ENCODE assay signal across 22 cellular contexts in genomic region chr7:16740623-16740953, GRCh38. TPM values are rescaled to one million over a fixed set of nuclear protein-coding genes. Genes with fewer than 3 reads are reported as not detected.
DNase-seq lines count a peak whose midpoint lies in the region; ATAC-seq and TF ChIP-seq lines count a peak whose summit lies in the region.
"Had no signal": no experiment of that assay in that cellular context is flagged by ENCODE, and none has a peak within 500 bp of the region (broad histone marks: within the 10 kb centered on the region; RNA-seq: fewer than 3 reads in every experiment).

No MANE protein-coding gene starts in this region.

- no peaks in the 10 kb centered on the region for H3K27me3 Mint-ChIP-seq in activated T-helper 1 cell treated with anti-CD3 and anti-CD28 coated beads, Interleukin-12 subunit alpha, Interleukin-12 subunit beta, Interleukin-2, Interleukin-4 antibody, amounts not matched to agents 30 ng/mL and 10 ng/mL and 1 ng/mL, durations not matched to agents 14 hours and 24 hours and 36 hours (ENCODE audit: insufficient read depth)
- H3K27me3 Mint-ChIP-seq: progenitor cell of endocrine pancreas had no signal

- ATAC-seq in Right ventricle myocardium superior (ENCODE audit: poor library complexity): no peak
- ATAC-seq: HepG2, WTC11 had no signal

- no peak overlapping the region for H2AFZ ChIP-seq in Karpas-422 (ENCODE audit: low read length)
- H2AFZ ChIP-seq: neural progenitor cell had no signal

- H3K27me3 ChIP-seq in left ventricle myocardium inferior (ENCODE audit: low read depth): no peaks in the 10 kb centered on the region
- no peaks in the 10 kb centered on the region for H3K27me3 ChIP-seq in brain microvascular endothelial cell (replicated peaks)
- H3K27me3 ChIP-seq in Karpas-422 (ENCODE audit: low read length): no peaks in the 10 kb centered on the region
- H3K27me3 ChIP-seq: neural progenitor cell, sigmoid colon, suprapubic skin had no signal

- H3K36me3 Mint-ChIP-seq in activated T-helper 1 cell treated with anti-CD3 and anti-CD28 coated beads, Interleukin-12 subunit alpha, Interleukin-12 subunit beta, Interleukin-2, Interleukin-4 antibody, amounts not matched to agents 30 ng/mL and 10 ng/mL and 1 ng/mL, durations not matched to agents 14 hours and 24 hours and 36 hours (ENCODE audit: low read depth): no peaks in the 10 kb centered on the region
- H3K36me3 Mint-ChIP-seq: activated naive CD4-positive, alpha-beta T cell treated with anti-CD3 and anti-CD28 coated beads, Interleukin-2, amount 50 U/mL, for 72 hours; neural progenitor cell; WTC11 had no signal

- DNase-seq in left ventricle myocardium inferior (no peak), Right ventricle myocardium superior (no peak), brain microvascular endothelial cell (no peak), OCI-M1 (lab: John Stamatoyannopoulos, UW) (no peak), Karpas-422 (no peak), substantia nigra (lab: John Stamatoyannopoulos, UW) (no peak)
- DNase-seq in activated T-helper 1 cell treated with anti-CD3 and anti-CD28 coated beads, Interleukin-12 subunit alpha, Interleukin-12 subunit beta, Interleukin-2, Interleukin-4 antibody, amounts not matched to agents 30 ng/mL and 10 ng/mL and 1 ng/mL, durations not matched to agents 14 hours and 24 hours and 36 hours (ENCODE audit: low spot score): no peak
- DNase-seq: activated CD4-positive, alpha-beta T cell treated with anti-CD3 and anti-CD28 coated beads, Interleukin-2, amount 50 U/mL, for 1 hour; aorta; H9; NCI-H1092; NCI-H187; NCI-H526; RPMI8226; sigmoid colon had no signal

- H3K9me3 Mint-ChIP-seq in activated T-helper 1 cell treated with anti-CD3 and anti-CD28 coated beads, Interleukin-12 subunit alpha, Interleukin-12 subunit beta, Interleukin-2, Interleukin-4 antibody, amounts not matched to agents 30 ng/mL and 10 ng/mL and 1 ng/mL, durations not matched to agents 14 hours and 24 hours and 36 hours: no peaks in the 10 kb centered on the region
- H3K9me3 Mint-ChIP-seq: activated naive CD4-positive, alpha-beta T cell treated with anti-CD3 and anti-CD28 coated beads, Interleukin-2, amount 50 U/mL, for 72 hours; H9; neural progenitor cell; WTC11 had no signal

- H3K4me2 ChIP-seq in Karpas-422 (ENCODE audit: low read depth, low read length, poor library complexity, severe bottlenecking): no peak overlapping the region
- H3K4me2 ChIP-seq: neural progenitor cell had no signal

- H3K4me3 ChIP-seq in left ventricle myocardium inferior (no peak overlapping the region), brain microvascular endothelial cell (ENCODE audit: low read depth, low read length) (no peak overlapping the region), mesodermal cell (ENCODE audit: extremely low read depth, insufficient read depth, low read length, poor library complexity, severe bottlenecking) (no peak overlapping the region), Karpas-422 (ENCODE audit: low read length) (no peak overlapping the region)
- H3K4me3 ChIP-seq: neural progenitor cell, sigmoid colon, suprapubic skin had no signal

- no peaks in the 10 kb centered on the region for H4K20me1 ChIP-seq in Karpas-422 (ENCODE audit: insufficient read depth, low read depth, low read length)

- peak overlapping the region; percentile 79 for H3K27ac ChIP-seq in left ventricle myocardium inferior (replicated peaks)
- H3K27ac ChIP-seq in brain microvascular endothelial cell: peak overlapping the region; percentile 53
- peak overlapping the region; percentile 68 for H3K27ac ChIP-seq in mesodermal cell (ENCODE audit: low read depth, low read length, severe bottlenecking)
- no peak overlapping the region for H3K27ac ChIP-seq in Karpas-422 (ENCODE audit: low read length)
- no peak overlapping the region for H3K27ac ChIP-seq in substantia nigra (ENCODE audit: low read depth, low read length, poor library complexity, severe bottlenecking)
- H3K27ac ChIP-seq: neural progenitor cell, suprapubic skin had no signal

- peaks cover 54% of the 10 kb centered on the region for H3K4me1 ChIP-seq in left ventricle myocardium inferior
- peaks cover 23% of the 10 kb centered on the region for H3K4me1 ChIP-seq in mesodermal cell (ENCODE audit: control insufficient read depth, insufficient read depth, low read length, poor library complexity, severe bottlenecking)
- H3K4me1 ChIP-seq in Karpas-422 (ENCODE audit: low read length): no peaks in the 10 kb centered on the region

- no peak overlapping the region for H3K27ac Mint-ChIP-seq in activated T-helper 1 cell treated with anti-CD3 and anti-CD28 coated beads, Interleukin-12 subunit alpha, Interleukin-12 subunit beta, Interleukin-2, Interleukin-4 antibody, amounts not matched to agents 30 ng/mL and 10 ng/mL and 1 ng/mL, durations not matched to agents 14 hours and 24 hours and 36 hours
- H3K27ac Mint-ChIP-seq: activated naive CD4-positive, alpha-beta T cell treated with anti-CD3 and anti-CD28 coated beads, Interleukin-2, amount 50 U/mL, for 72 hours; H9; neural progenitor cell; progenitor cell of endocrine pancreas; WTC11 had no signal

- H3K9me2 ChIP-seq in Karpas-422 (replicated peaks; ENCODE audit: insufficient read depth, low read length): no peaks in the 10 kb centered on the region

- H3K9ac ChIP-seq in Karpas-422 (ENCODE audit: low read length): no peak overlapping the region
- H3K9ac ChIP-seq: neural progenitor cell had no signal

- intact Hi-C loops in left ventricle myocardium inferior (cut with micrococcal nuclease): no loop called here
- intact Hi-C loops in Right ventricle myocardium superior (cut with DNase I): no loop called here
- intact Hi-C loops in activated T-helper 1 cell treated with anti-CD3 and anti-CD28 coated beads, Interleukin-12 subunit alpha, Interleukin-12 subunit beta, Interleukin-2, Interleukin-4 antibody, amounts not matched to agents 30 ng/mL and 10 ng/mL and 1 ng/mL, durations not matched to agents 14 hours and 24 hours and 36 hours (cut with micrococcal nuclease): no loop called here

- TF ChIP-seq CTCF in left ventricle myocardium inferior (IDR thresholded peaks at IDR 0.05; ENCODE audit: borderline replicate concordance): no peak
- TF ChIP-seq CTCF in brain microvascular endothelial cell (IDR thresholded peaks at IDR 0.05; ENCODE audit: low read depth, low read length, missing control alignments): no peak

- H3K4me3 Mint-ChIP-seq in activated T-helper 1 cell treated with anti-CD3 and anti-CD28 coated beads, Interleukin-12 subunit alpha, Interleukin-12 subunit beta, Interleukin-2, Interleukin-4 antibody, amounts not matched to agents 30 ng/mL and 10 ng/mL and 1 ng/mL, durations not matched to agents 14 hours and 24 hours and 36 hours: no peak overlapping the region
- H3K4me3 Mint-ChIP-seq: H9, neural progenitor cell, WTC11 had no signal

- H3K36me3 ChIP-seq in left ventricle myocardium inferior (no peaks in the 10 kb centered on the region), brain microvascular endothelial cell (replicated peaks) (no peaks in the 10 kb centered on the region), mesodermal cell (ENCODE audit: control insufficient read depth, insufficient read depth, low read length) (no peaks in the 10 kb centered on the region), Karpas-422 (ENCODE audit: insufficient read depth, low read length) (no peaks in the 10 kb centered on the region)
- H3K36me3 ChIP-seq: neural progenitor cell, sigmoid colon, suprapubic skin had no signal

- no peaks in the 10 kb centered on the region for H3K79me2 ChIP-seq in Karpas-422 (ENCODE audit: low read length)

- H3K4me1 Mint-ChIP-seq in activated T-helper 1 cell treated with anti-CD3 and anti-CD28 coated beads, Interleukin-12 subunit alpha, Interleukin-12 subunit beta, Interleukin-2, Interleukin-4 antibody, amounts not matched to agents 30 ng/mL and 10 ng/mL and 1 ng/mL, durations not matched to agents 14 hours and 24 hours and 36 hours (ENCODE audit: low read depth): peaks cover 6% of the 10 kb centered on the region

- in situ Hi-C loops in brain microvascular endothelial cell (cut with HindIII; ENCODE audit: low pct_ligation_motif_present, low sequenced_read_pairs): no loop called here

- WGBS in mesodermal cell (ENCODE audit: insufficient coverage in 2 of 2), 2 experiments: 90 to 100% methylated on average over 2 to 3 of the region's 3 CpGs

- H3K9me3 ChIP-seq in left ventricle myocardium inferior (replicated peaks) (no peaks in the 10 kb centered on the region), mesodermal cell (ENCODE audit: control insufficient read depth, low read length) (no peaks in the 10 kb centered on the region), Karpas-422 (ENCODE audit: low read length) (no peaks in the 10 kb centered on the region)
- H3K9me3 ChIP-seq: sigmoid colon, suprapubic skin had no signal

RNA-seq across cellular contexts. Expression of gene TSPAN13, which starts 13.0 kb away (rescaled TPM):
- total RNA-seq in left ventricle myocardium inferior (13.7 TPM), Right ventricle myocardium superior (14.8 TPM)
- polyA plus RNA-seq in mesodermal cell (2013, experiment 1 of 2): 97.1 TPM
- 94.8 TPM for polyA plus RNA-seq in mesodermal cell (2013, experiment 2 of 2)
- 2.0 and 4.2 TPM in 2 replicates for total RNA-seq in Karpas-422 (2014; rRNA removed; shearing (Covaris generic); ENCODE audit: low replicate concordance)
- 0.96 and 1.3 TPM in 2 replicates for total RNA-seq in activated T-helper 1 cell treated with anti-CD3 and anti-CD28 coated beads, Interleukin-12 subunit alpha, Interleukin-12 subunit beta, Interleukin-2, Interleukin-4 antibody, amounts not matched to agents 30 ng/mL and 10 ng/mL and 1 ng/mL, durations not matched to agents 14 hours and 24 hours and 36 hours

Comparison
In these comparisons a context has a peak if more than half of its experiments do, and no peak if none do; other contexts are left out.
1. H3K27ac ChIP-seq: peak in left ventricle myocardium inferior (single experiment), brain microvascular endothelial cell (single experiment) and mesodermal cell (single experiment); none in Karpas-422 (single experiment) and substantia nigra (single experiment).